ENCODE assay signal across 2 cellular contexts in the genomic region with DNA sequence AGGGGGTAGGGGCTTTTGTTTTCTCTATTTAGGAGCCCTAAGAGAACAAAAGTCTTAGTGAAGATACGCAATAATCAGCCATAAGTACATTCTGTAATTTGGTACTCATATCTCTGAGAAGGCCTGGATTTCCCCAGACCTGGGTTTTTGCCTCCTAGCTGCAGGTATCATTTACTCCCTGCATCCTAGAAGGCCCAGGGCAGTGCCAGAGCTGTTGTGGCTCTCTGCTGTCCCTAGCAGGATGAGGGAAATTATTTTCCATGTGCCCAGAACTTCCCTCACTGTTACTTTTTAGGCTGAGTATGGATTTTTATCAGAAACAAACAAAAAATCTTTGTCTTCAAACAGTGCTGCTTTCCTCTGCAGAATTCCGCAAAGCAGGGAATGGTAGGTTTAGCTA.
TF ChIP-seq lines count a peak whose summit lies in the region.

No MANE protein-coding gene starts in this region.

TF ChIP-seq in GM23338, 12 proteins besides CTCF, POLR2A, EP300 and RAD21 (continues in another document):
- TF ChIP-seq EZH2 (IDR thresholded peaks at IDR 0.05; ENCODE audit: low read depth, unreplicated experiment) (no peak), NANOG (IDR thresholded peaks at IDR 0.05; ENCODE audit: borderline replicate concordance) (no peak), JUNB (IDR thresholded peaks at IDR 0.05; ENCODE audit: unreplicated experiment) (no peak), POLR2AphosphoS5 (IDR thresholded peaks at IDR 0.05; ENCODE audit: low read depth) (no peak), CREB1 (CRISPR knock-in tag; IDR thresholded peaks at IDR 0.05; ENCODE audit: low read depth) (no peak), EZH2phosphoT487 (IDR thresholded peaks at IDR 0.05; ENCODE audit: unreplicated experiment) (no peak), ZNF114 (CRISPR knock-in tag; IDR thresholded peaks at IDR 0.05) (no peak)
- TF ChIP-seq, protein P1, sequence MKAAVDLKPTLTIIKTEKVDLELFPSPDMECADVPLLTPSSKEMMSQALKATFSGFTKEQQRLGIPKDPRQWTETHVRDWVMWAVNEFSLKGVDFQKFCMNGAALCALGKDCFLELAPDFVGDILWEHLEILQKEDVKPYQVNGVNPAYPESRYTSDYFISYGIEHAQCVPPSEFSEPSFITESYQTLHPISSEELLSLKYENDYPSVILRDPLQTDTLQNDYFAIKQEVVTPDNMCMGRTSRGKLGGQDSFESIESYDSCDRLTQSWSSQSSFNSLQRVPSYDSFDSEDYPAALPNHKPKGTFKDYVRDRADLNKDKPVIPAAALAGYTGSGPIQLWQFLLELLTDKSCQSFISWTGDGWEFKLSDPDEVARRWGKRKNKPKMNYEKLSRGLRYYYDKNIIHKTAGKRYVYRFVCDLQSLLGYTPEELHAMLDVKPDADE (IDR thresholded peaks at IDR 0.05): no peak
- TF ChIP-seq, protein P2, sequence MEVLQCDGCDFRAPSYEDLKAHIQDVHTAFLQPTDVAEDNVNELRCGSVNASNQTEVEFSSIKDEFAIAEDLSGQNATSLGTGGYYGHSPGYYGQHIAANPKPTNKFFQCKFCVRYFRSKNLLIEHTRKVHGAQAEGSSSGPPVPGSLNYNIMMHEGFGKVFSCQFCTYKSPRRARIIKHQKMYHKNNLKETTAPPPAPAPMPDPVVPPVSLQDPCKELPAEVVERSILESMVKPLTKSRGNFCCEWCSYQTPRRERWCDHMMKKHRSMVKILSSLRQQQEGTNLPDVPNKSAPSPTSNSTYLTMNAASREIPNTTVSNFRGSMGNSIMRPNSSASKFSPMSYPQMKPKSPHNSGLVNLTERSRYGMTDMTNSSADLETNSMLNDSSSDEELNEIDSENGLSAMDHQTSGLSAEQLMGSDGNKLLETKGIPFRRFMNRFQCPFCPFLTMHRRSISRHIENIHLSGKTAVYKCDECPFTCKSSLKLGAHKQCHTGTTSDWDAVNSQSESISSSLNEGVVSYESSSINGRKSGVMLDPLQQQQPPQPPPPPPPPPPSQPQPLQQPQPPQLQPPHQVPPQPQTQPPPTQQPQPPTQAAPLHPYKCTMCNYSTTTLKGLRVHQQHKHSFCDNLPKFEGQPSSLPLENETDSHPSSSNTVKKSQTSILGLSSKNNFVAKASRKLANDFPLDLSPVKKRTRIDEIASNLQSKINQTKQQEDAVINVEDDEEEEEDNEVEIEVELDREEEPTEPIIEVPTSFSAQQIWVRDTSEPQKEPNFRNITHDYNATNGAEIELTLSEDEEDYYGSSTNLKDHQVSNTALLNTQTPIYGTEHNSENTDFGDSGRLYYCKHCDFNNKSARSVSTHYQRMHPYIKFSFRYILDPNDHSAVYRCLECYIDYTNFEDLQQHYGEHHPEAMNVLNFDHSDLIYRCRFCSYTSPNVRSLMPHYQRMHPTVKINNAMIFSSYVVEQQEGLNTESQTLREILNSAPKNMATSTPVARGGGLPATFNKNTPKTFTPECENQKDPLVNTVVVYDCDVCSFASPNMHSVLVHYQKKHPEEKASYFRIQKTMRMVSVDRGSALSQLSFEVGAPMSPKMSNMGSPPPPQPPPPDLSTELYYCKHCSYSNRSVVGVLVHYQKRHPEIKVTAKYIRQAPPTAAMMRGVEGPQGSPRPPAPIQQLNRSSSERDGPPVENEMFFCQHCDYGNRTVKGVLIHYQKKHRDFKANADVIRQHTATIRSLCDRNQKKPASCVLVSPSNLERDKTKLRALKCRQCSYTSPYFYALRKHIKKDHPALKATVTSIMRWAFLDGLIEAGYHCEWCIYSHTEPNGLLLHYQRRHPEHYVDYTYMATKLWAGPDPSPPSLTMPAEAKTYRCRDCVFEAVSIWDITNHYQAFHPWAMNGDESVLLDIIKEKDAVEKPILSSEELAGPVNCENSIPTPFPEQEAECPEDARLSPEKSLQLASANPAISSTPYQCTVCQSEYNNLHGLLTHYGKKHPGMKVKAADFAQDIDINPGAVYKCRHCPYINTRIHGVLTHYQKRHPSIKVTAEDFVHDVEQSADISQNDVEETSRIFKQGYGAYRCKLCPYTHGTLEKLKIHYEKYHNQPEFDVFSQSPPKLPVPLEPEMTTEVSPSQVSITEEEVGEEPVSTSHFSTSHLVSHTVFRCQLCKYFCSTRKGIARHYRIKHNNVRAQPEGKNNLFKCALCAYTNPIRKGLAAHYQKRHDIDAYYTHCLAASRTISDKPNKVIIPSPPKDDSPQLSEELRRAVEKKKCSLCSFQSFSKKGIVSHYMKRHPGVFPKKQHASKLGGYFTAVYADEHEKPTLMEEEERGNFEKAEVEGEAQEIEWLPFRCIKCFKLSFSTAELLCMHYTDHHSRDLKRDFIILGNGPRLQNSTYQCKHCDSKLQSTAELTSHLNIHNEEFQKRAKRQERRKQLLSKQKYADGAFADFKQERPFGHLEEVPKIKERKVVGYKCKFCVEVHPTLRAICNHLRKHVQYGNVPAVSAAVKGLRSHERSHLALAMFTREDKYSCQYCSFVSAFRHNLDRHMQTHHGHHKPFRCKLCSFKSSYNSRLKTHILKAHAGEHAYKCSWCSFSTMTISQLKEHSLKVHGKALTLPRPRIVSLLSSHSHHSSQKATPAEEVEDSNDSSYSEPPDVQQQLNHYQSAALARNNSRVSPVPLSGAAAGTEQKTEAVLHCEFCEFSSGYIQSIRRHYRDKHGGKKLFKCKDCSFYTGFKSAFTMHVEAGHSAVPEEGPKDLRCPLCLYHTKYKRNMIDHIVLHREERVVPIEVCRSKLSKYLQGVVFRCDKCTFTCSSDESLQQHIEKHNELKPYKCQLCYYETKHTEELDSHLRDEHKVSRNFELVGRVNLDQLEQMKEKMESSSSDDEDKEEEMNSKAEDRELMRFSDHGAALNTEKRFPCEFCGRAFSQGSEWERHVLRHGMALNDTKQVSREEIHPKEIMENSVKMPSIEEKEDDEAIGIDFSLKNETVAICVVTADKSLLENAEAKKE (CRISPR knock-in tag; IDR thresholded peaks at IDR 0.05): no peak
- TF ChIP-seq, protein P3, sequence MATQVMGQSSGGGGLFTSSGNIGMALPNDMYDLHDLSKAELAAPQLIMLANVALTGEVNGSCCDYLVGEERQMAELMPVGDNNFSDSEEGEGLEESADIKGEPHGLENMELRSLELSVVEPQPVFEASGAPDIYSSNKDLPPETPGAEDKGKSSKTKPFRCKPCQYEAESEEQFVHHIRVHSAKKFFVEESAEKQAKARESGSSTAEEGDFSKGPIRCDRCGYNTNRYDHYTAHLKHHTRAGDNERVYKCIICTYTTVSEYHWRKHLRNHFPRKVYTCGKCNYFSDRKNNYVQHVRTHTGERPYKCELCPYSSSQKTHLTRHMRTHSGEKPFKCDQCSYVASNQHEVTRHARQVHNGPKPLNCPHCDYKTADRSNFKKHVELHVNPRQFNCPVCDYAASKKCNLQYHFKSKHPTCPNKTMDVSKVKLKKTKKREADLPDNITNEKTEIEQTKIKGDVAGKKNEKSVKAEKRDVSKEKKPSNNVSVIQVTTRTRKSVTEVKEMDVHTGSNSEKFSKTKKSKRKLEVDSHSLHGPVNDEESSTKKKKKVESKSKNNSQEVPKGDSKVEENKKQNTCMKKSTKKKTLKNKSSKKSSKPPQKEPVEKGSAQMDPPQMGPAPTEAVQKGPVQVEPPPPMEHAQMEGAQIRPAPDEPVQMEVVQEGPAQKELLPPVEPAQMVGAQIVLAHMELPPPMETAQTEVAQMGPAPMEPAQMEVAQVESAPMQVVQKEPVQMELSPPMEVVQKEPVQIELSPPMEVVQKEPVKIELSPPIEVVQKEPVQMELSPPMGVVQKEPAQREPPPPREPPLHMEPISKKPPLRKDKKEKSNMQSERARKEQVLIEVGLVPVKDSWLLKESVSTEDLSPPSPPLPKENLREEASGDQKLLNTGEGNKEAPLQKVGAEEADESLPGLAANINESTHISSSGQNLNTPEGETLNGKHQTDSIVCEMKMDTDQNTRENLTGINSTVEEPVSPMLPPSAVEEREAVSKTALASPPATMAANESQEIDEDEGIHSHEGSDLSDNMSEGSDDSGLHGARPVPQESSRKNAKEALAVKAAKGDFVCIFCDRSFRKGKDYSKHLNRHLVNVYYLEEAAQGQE (IDR thresholded peaks at IDR 0.05; ENCODE audit: unreplicated experiment): no peak

TF ChIP-seq in H1, 55 proteins besides CTCF, POLR2A, EP300 and RAD21:
- TF ChIP-seq, protein P4, sequence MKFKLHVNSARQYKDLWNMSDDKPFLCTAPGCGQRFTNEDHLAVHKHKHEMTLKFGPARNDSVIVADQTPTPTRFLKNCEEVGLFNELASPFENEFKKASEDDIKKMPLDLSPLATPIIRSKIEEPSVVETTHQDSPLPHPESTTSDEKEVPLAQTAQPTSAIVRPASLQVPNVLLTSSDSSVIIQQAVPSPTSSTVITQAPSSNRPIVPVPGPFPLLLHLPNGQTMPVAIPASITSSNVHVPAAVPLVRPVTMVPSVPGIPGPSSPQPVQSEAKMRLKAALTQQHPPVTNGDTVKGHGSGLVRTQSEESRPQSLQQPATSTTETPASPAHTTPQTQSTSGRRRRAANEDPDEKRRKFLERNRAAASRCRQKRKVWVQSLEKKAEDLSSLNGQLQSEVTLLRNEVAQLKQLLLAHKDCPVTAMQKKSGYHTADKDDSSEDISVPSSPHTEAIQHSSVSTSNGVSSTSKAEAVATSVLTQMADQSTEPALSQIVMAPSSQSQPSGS (IDR thresholded peaks at IDR 0.05; ENCODE audit: low read length): no peak
- TF ChIP-seq SIX5 (IDR thresholded peaks at IDR 0.05; ENCODE audit: low read depth, low read length): no peak
- TF ChIP-seq, protein P5, sequence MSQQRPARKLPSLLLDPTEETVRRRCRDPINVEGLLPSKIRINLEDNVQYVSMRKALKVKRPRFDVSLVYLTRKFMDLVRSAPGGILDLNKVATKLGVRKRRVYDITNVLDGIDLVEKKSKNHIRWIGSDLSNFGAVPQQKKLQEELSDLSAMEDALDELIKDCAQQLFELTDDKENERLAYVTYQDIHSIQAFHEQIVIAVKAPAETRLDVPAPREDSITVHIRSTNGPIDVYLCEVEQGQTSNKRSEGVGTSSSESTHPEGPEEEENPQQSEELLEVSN (IDR thresholded peaks at IDR 0.05): no peak
- no peak for TF ChIP-seq KDM1A (IDR thresholded peaks at IDR 0.05; ENCODE audit: borderline replicate concordance, low read length)
- no peak for TF ChIP-seq CREB1 (IDR thresholded peaks at IDR 0.05)
- no peak for TF ChIP-seq FOSL1 (IDR thresholded peaks at IDR 0.05; ENCODE audit: insufficient read depth, low read depth, low read length)
- no peak for TF ChIP-seq CBX5 (IDR thresholded peaks at IDR 0.05; ENCODE audit: low read depth, low read length)
- no peak for TF ChIP-seq SP1 (IDR thresholded peaks at IDR 0.05; ENCODE audit: low read depth, low read length)
- no peak for TF ChIP-seq RNF2 (IDR thresholded peaks at IDR 0.05; ENCODE audit: borderline replicate concordance, low read depth, low read length, missing control alignments, poor library complexity, severe bottlenecking)
- no peak for TF ChIP-seq SIN3A (conservative IDR thresholded peaks at IDR 0.05 in 1 of 2, IDR thresholded peaks at IDR 0.05 in 1 of 2; ENCODE audit: low read depth in 1 of 2, low read length in 2 of 2)
- no peak for TF ChIP-seq BRCA1 (IDR thresholded peaks at IDR 0.05; ENCODE audit: low read depth, low read length)
- TF ChIP-seq, protein P6, sequence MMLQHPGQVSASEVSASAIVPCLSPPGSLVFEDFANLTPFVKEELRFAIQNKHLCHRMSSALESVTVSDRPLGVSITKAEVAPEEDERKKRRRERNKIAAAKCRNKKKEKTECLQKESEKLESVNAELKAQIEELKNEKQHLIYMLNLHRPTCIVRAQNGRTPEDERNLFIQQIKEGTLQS (IDR thresholded peaks at IDR 0.05; ENCODE audit: insufficient read depth, low read depth, low read length): no peak
- no peak for TF ChIP-seq TEAD4 (IDR thresholded peaks at IDR 0.05; ENCODE audit: low read depth, low read length)
- no peak for TF ChIP-seq MAFK (IDR thresholded peaks at IDR 0.05; ENCODE audit: low read depth, low read length)
- no peak for TF ChIP-seq CHD1 (IDR thresholded peaks at IDR 0.05; ENCODE audit: low read depth, low read length)
- TF ChIP-seq RXRA (IDR thresholded peaks at IDR 0.05; ENCODE audit: insufficient read depth, low read depth, low read length): no peak
- no peak for TF ChIP-seq HDAC2 (IDR thresholded peaks at IDR 0.05; ENCODE audit: borderline replicate concordance in 1 of 2, low read depth in 2 of 2, low read length in 2 of 2)
- TF ChIP-seq TAF7 (optimal IDR thresholded peaks at IDR 0.05; ENCODE audit: borderline replicate concordance, low read depth, low read length): no peak
- no peak for TF ChIP-seq EZH2 (IDR thresholded peaks at IDR 0.05; ENCODE audit: low read depth, low read length, severe bottlenecking)
